In the genomic region with DNA sequence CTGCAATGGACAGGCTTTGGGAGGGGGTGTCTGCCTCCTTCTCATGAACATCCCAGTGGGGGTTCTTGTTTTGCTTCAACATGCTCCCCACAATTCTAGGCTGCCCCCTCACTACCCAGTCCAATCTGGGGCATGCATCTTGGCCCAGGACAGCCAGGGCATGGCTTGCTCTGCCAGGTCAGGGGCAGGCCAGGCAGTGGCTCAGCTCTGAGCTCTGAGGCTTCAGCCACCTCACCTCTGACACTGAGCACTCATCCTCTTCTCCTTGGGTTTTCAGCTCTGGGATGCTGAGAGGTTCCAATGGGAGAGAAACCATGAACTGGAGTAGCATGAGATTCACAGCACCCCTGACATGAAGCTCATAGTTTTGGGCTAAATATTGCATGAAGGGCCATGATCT, we compare ENCODE assay signal across 12 cellular contexts. TPM values are rescaled to one million over a fixed set of nuclear protein-coding genes. Genes with fewer than 3 reads are reported as not detected.
"Had no signal": no experiment of that assay in that cellular context is flagged by ENCODE, and none has a peak within 500 bp of the region (broad histone marks: within the 10 kb centered on the region; RNA-seq: fewer than 3 reads in every experiment).

No MANE protein-coding gene starts in this region.

- H3K4me3 Mint-ChIP-seq: HFFc6 had no signal

- H3K9ac ChIP-seq: GM23248 had no signal

- H3K4me3 ChIP-seq: GM23248, HAP-1, K562 had no signal

- H3K36me3 ChIP-seq: HAP-1 had no signal

- ATAC-seq: HCT116, HepG2, K562 had no signal

- H3K9me3 Mint-ChIP-seq: HFFc6 had no signal

- H3K27ac Mint-ChIP-seq: HFFc6 had no signal

- H3K4me1 ChIP-seq: HAP-1 had no signal

- H3K9me3 ChIP-seq: HAP-1 had no signal

- H3K27ac ChIP-seq: GM23248, HL-60 had no signal

- DNase-seq: GM23248, GOT3, H7, HFFc6, KG1 had no signal

RNA-seq across cellular contexts. Expression of a gene that starts 11.8 kb away (rescaled TPM):
- total RNA-seq: GM23248, H4, HFFc6 had no signal
- polyA plus RNA-seq: GM23248 had no signal

RNA-seq across cellular contexts. Expression of a gene that starts 49.3 kb away (rescaled TPM):
- total RNA-seq: GM23248, H4, H7, HepG2, HFFc6, HT1080, K562 had no signal
- polyA plus RNA-seq: GM23248, HepG2, K562 had no signal
